ENCODE assay signal across 8 cellular contexts in genomic region chr1:248686815-248687214, GRCh38. TPM values are rescaled to one million over a fixed set of nuclear protein-coding genes. Genes with fewer than 3 reads are reported as not detected.
DNase-seq lines count a peak whose midpoint lies in the region; ATAC-seq, FAIRE-seq and TF ChIP-seq lines count a peak whose summit lies in the region.

No MANE protein-coding gene starts in this region.

- BruUV-seq in OCI-LY7 (replicated peaks; lab: Mats Ljungman, UMichigan): no TSS peak

- H2AFZ ChIP-seq in OCI-LY7 (ENCODE audit: low read length): no peak overlapping the region
- H2AFZ ChIP-seq in GM23338: no peak overlapping the region

- H3K9me2 ChIP-seq in OCI-LY7 (ENCODE audit: insufficient read depth, low read length): no peaks in the 10 kb centered on the region
- H3K9me2 ChIP-seq in GM23338 (ENCODE audit: insufficient read depth): no peaks in the 10 kb centered on the region

- peak in 1 of 2 experiments; percentile 13 for DNase-seq in A549 (ENCODE audit: low read depth in 1 of 2, low spot score in 1 of 2)
- DNase-seq in GM18507 (ENCODE audit: extremely low spot score, insufficient read length, low read depth): no peak
- DNase-seq in OCI-LY7 (ENCODE audit: low spot score): peak; percentile 6
- no peak for DNase-seq in RCC 7860 (ENCODE audit: low spot score)
- DNase-seq in GM23338 (ENCODE audit: low spot score): no peak
- no peak for DNase-seq in upper lobe of left lung
- no peak for DNase-seq in kidney glomerular epithelial cell (lab: John Stamatoyannopoulos, UW)

- 4% methylated on average over 3 of the region's 3 CpGs for WGBS in A549 (ENCODE audit: missing lambda C conversion rate)
- WGBS in upper lobe of left lung, 2 donors: 42 to 46% methylated on average over 3 of the region's 3 CpGs

- H3K4me2 ChIP-seq in A549 (no peak overlapping the region), OCI-LY7 (ENCODE audit: low read length) (no peak overlapping the region), GM23338 (no peak overlapping the region)

- H3F3A ChIP-seq in GM23338 (replicated peaks; ENCODE audit: low read depth): no peaks in the 10 kb centered on the region

- peaks cover 25% of the 10 kb centered on the region for H3K36me3 Mint-ChIP-seq in GM23338 (ENCODE audit: low read depth)

- TF ChIP-seq POLR2A in A549 (IDR thresholded peaks at IDR 0.05; ENCODE audit: low read length): no peak
- TF ChIP-seq POLR2A in upper lobe of left lung (IDR thresholded peaks at IDR 0.05): no peak

- POLR2A ChIA-PET in A549 (lab: Yijun Ruan, JAX): interaction anchor here (0.6 kb wide), 1 partner anchor 1249 kb away, joined by 4 read pairs; no protein-coding TSS in a partner anchor
- POLR2A ChIA-PET in OCI-LY7 (lab: Charles Lee): no interaction called here

- H3K4me3 ChIP-seq in A549 (no peak overlapping the region), OCI-LY7 (ENCODE audit: low read depth, low read length, poor library complexity, severe bottlenecking) (no peak overlapping the region), GM23338 (no peak overlapping the region), upper lobe of left lung (no peak overlapping the region)

- no peak overlapping the region for H3K27ac Mint-ChIP-seq in GM23338

- no peaks in the 10 kb centered on the region for H3K79me2 ChIP-seq in OCI-LY7 (ENCODE audit: insufficient read depth, low read depth, low read length)
- no peaks in the 10 kb centered on the region for H3K79me2 ChIP-seq in GM23338 (replicated peaks; ENCODE audit: insufficient read depth)

- no peaks in the 10 kb centered on the region for H3K27me3 ChIP-seq in GM23338 (ENCODE audit: insufficient read depth)
- H3K27me3 ChIP-seq in upper lobe of left lung: no peaks in the 10 kb centered on the region

- FAIRE-seq in A549 (lab: Jason Lieb, UNC): no peak
- FAIRE-seq in GM18507 (lab: Jason Lieb, UNC): peak; percentile 84
- FAIRE-seq in RCC 7860 (lab: Jason Lieb, UNC): no peak

- intact Hi-C loops in OCI-LY7 (cut with micrococcal nuclease; ENCODE audit: unreplicated experiment): loop anchor here (5.0 to 10.0 kb wide), 2 partner anchors 58 to 65 kb away; no protein-coding TSS in a partner anchor

- no peak overlapping the region for H3K4me3 Mint-ChIP-seq in GM23338

- peak; percentile 14; the same call in 1 of the 3 replicates for TF ChIP-seq CTCF in A549 (IDR thresholded peaks at IDR 0.05)
- TF ChIP-seq CTCF in OCI-LY7 (conservative IDR thresholded peaks at IDR 0.05; ENCODE audit: low read length): peak; percentile 60
- TF ChIP-seq CTCF in GM23338 (conservative IDR thresholded peaks at IDR 0.05; ENCODE audit: low read depth in 2 of 2): no peak
- TF ChIP-seq CTCF in upper lobe of left lung (IDR thresholded peaks at IDR 0.05): no peak

- TF ChIP-seq EP300 in A549 (IDR thresholded peaks at IDR 0.05): no peak
- TF ChIP-seq EP300 in upper lobe of left lung (IDR thresholded peaks at IDR 0.05): no peak

- peaks cover 2% of the 10 kb centered on the region for H3K27me3 Mint-ChIP-seq in GM23338 (ENCODE audit: insufficient read depth, low read depth, poor library complexity)

- no peaks in the 10 kb centered on the region for H3K4me1 Mint-ChIP-seq in GM23338

- H3K27ac ChIP-seq in A549 (no peak overlapping the region), OCI-LY7 (ENCODE audit: low read depth, low read length, poor library complexity, severe bottlenecking) (no peak overlapping the region), GM23338 (ENCODE audit: low read depth) (no peak overlapping the region), upper lobe of left lung (no peak overlapping the region)

- peak in 1 of 2 experiments; percentile 42; a peak in 2 of 5 replicates for TF ChIP-seq RAD21 in A549 (conservative IDR thresholded peaks at IDR 0.05 in 1 of 2, IDR thresholded peaks at IDR 0.05 in 1 of 2)

- ATAC-seq in A549 (peak; percentile 56 to 82; a peak in 4 of 6 replicates), HG02798 (IDR thresholded peaks at IDR 0.05; ENCODE audit: poor library complexity, unreplicated experiment) (peak; percentile 93), GM23338 (no peak), upper lobe of left lung (ENCODE audit: low FRiP score in 2 of 2) (no peak)

- no peaks in the 10 kb centered on the region for H4K20me1 ChIP-seq in OCI-LY7 (ENCODE audit: insufficient read depth, low read length)
- H4K20me1 ChIP-seq in GM23338 (replicated peaks; ENCODE audit: insufficient read depth): no peaks in the 10 kb centered on the region

- peaks cover 87% of the 10 kb centered on the region for H3K9me3 Mint-ChIP-seq in GM23338

- H3K9me3 ChIP-seq in A549 (no peaks in the 10 kb centered on the region; the same call in 2 of the 3 replicates), OCI-LY7 (ENCODE audit: low read length) (no peaks in the 10 kb centered on the region), upper lobe of left lung (no peaks in the 10 kb centered on the region)

- CTCF ChIA-PET in A549 (lab: Yijun Ruan, JAX): interaction anchor here (1.1 kb wide), 1 partner anchor 45 kb away, joined by 4 read pairs; no protein-coding TSS in a partner anchor
- CTCF ChIA-PET in OCI-LY7 (lab: Charles Lee; ENCODE audit: unreplicated experiment): no interaction called here

- H3K4me1 ChIP-seq in A549 (no peaks in the 10 kb centered on the region), OCI-LY7 (ENCODE audit: insufficient read depth, low read length, poor library complexity, severe bottlenecking) (no peaks in the 10 kb centered on the region), GM23338 (ENCODE audit: insufficient read depth) (no peaks in the 10 kb centered on the region), upper lobe of left lung (no peaks in the 10 kb centered on the region)

- H3K36me3 ChIP-seq in OCI-LY7 (ENCODE audit: insufficient read depth, low read length) (no peaks in the 10 kb centered on the region), GM23338 (ENCODE audit: insufficient read depth) (no peaks in the 10 kb centered on the region), upper lobe of left lung (no peaks in the 10 kb centered on the region)

TF ChIP-seq in A549, 52 proteins besides CTCF, POLR2A, EP300 and RAD21 (continues in another document):
- TF ChIP-seq MAZ (IDR thresholded peaks at IDR 0.05; ENCODE audit: borderline replicate concordance, low read depth, low read length) (no peak), KDM5A (IDR thresholded peaks at IDR 0.05) (no peak), HOXB13 (CRISPR knock-in tag; IDR thresholded peaks at IDR 0.05; ENCODE audit: low read depth) (no peak)

TF ChIP-seq in GM23338, 12 proteins besides CTCF, POLR2A, EP300 and RAD21 (continues in another document):
- TF ChIP-seq STAT1 (IDR thresholded peaks at IDR 0.05; ENCODE audit: unreplicated experiment): no peak

RNA-seq across cellular contexts. Expression of gene OR14I1, which starts 15.8 kb away (rescaled TPM):
- polyA plus RNA-seq in A549 (2011; rRNA removed): not detected in 2 replicates
- polyA plus RNA-seq in A549 (2012; cell fraction: cytosol; rRNA removed): not detected in 2 replicates
- not detected in 2 replicates for polyA plus RNA-seq in A549 (2012; cell fraction: nucleus; rRNA removed)
- polyA plus RNA-seq in A549 (2017; fragmentation: RNase III; extraction: RNeasy Plus Mini Kit Qiagen cat#74134 plus additional on column Dnase treatment): not detected in 3 replicates
- polyA minus RNA-seq in A549 (2011; rRNA and poly(A)+ RNA removed): not detected in 2 replicates
- total RNA-seq in OCI-LY7 (2014; rRNA removed; shearing (Covaris generic)): not detected in 2 replicates
- total RNA-seq in OCI-LY7 (2022): not detected in 2 replicates
- not detected in 2 replicates for total RNA-seq in GM23338 (2014; rRNA removed; shearing (Covaris generic))
- polyA plus RNA-seq in GM23338 (2016; fragmentation: Nextera tagmentation; extraction: Ambion mirVana): not detected in 2 replicates
- total RNA-seq in upper lobe of left lung: not detected

RNA-seq across cellular contexts. Expression of gene OR2T27, which starts 31.5 kb away (rescaled TPM):
- polyA plus RNA-seq in A549 (2011; rRNA removed) (not detected in 2 replicates), A549 (2017; fragmentation: RNase III; extraction: RNeasy Plus Mini Kit Qiagen cat#74134 plus additional on column Dnase treatment) (not detected in 3 replicates), GM23338 (2016; fragmentation: Nextera tagmentation; extraction: Ambion mirVana) (not detected in 2 replicates)
- polyA plus RNA-seq in A549 (2012; cell fraction: cytosol; rRNA removed): not detected in 2 replicates
- not detected in 2 replicates for polyA plus RNA-seq in A549 (2012; cell fraction: nucleus; rRNA removed)
- polyA minus RNA-seq in A549 (2011; rRNA and poly(A)+ RNA removed): not detected in 2 replicates
- total RNA-seq in OCI-LY7 (2014; rRNA removed; shearing (Covaris generic)): not detected in 2 replicates
- total RNA-seq in OCI-LY7 (2022) (not detected in 2 replicates), upper lobe of left lung (not detected)
- not detected in 2 replicates for total RNA-seq in GM23338 (2014; rRNA removed; shearing (Covaris generic))

RNA-seq across cellular contexts. Expression of gene OR2T35, which starts 41.7 kb away (rescaled TPM):
- not detected in 2 replicates for polyA plus RNA-seq in A549 (2011; rRNA removed)
- not detected in 2 replicates for polyA plus RNA-seq in A549 (2012; cell fraction: cytosol; rRNA removed)
- not detected in 2 replicates for polyA plus RNA-seq in A549 (2012; cell fraction: nucleus; rRNA removed)
- not detected in 3 replicates for polyA plus RNA-seq in A549 (2017; fragmentation: RNase III; extraction: RNeasy Plus Mini Kit Qiagen cat#74134 plus additional on column Dnase treatment)
- polyA minus RNA-seq in A549 (2011; rRNA and poly(A)+ RNA removed): not detected in 2 replicates
- not detected in 2 replicates for total RNA-seq in OCI-LY7 (2014; rRNA removed; shearing (Covaris generic))
- not detected in 2 replicates for total RNA-seq in OCI-LY7 (2022)
- total RNA-seq in GM23338 (2014; rRNA removed; shearing (Covaris generic)): not detected in 2 replicates
- not detected in 2 replicates for polyA plus RNA-seq in GM23338 (2016; fragmentation: Nextera tagmentation; extraction: Ambion mirVana)
- not detected for total RNA-seq in upper lobe of left lung

RNA-seq across cellular contexts. Expression of gene OR2T11, which starts 51.9 kb away (rescaled TPM):
- polyA plus RNA-seq in A549 (2011; rRNA removed) (not detected in 2 replicates), A549 (2017; fragmentation: RNase III; extraction: RNeasy Plus Mini Kit Qiagen cat#74134 plus additional on column Dnase treatment) (not detected in 3 replicates), GM23338 (2016; fragmentation: Nextera tagmentation; extraction: Ambion mirVana) (not detected in 2 replicates)
- not detected in 2 replicates for polyA plus RNA-seq in A549 (2012; cell fraction: cytosol; rRNA removed)
- not detected in 2 replicates for polyA plus RNA-seq in A549 (2012; cell fraction: nucleus; rRNA removed)
- not detected in 2 replicates for polyA minus RNA-seq in A549 (2011; rRNA and poly(A)+ RNA removed)
- not detected in 2 replicates for total RNA-seq in OCI-LY7 (2014; rRNA removed; shearing (Covaris generic))
- total RNA-seq in OCI-LY7 (2022) (0.13 TPM in 1 of 2 replicates, not detected in the other), upper lobe of left lung (1 to 10 TPM in 1 of 6 donors, not detected in 5; 1.8 TPM)
- total RNA-seq in GM23338 (2014; rRNA removed; shearing (Covaris generic)): not detected in 2 replicates

Comparison
In these comparisons a context has a peak if more than half of its experiments do, and no peak if none do; other contexts are left out.
1. ATAC-seq: peak in A549 (2 of 2) and HG02798 (single experiment); none in GM23338 (single experiment) and upper lobe of left lung (0 of 2).
2. CTCF ChIP-seq: peak in A549 (single experiment) and OCI-LY7 (single experiment); none in GM23338 (0 of 2) and upper lobe of left lung (0 of 6).